ENCODE assay signal across 20 cellular contexts in the genomic region with DNA sequence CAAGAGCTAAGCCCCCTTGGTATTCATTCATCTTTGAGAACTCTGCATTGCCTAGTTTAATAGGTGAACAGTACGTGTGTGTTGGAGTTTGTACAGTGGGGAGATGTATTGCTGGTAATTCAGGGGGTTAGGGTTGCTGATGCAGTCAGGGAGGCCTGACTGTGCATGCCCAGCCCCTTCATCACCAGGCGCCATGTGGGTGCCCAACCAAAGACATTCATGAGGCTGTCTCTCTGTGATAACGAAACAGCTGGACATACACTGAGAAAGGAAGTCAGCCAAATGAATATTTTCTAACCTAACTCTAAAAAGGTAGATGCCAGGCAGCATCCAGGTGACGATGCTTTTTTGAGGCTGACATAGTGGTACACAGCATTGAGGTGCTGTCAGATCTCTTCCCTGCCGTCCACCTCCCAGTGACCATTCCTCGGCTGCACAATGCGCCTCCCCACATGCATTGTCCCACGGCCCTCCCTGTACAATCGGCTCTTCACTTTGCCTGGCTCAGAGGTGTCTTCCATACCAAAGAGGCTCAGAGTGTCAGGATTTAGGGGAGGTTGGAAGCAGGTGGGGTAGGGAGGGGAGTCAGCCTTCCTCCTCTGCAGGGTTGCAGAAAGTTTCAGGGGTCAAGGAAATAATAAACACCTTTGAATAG.
"Had no signal": no experiment of that assay in that cellular context is flagged by ENCODE, and none has a peak within 500 bp of the region (broad histone marks: within the 10 kb centered on the region; RNA-seq: fewer than 3 reads in every experiment).

No MANE protein-coding gene starts in this region.

- H3K27ac Mint-ChIP-seq: effector memory CD8-positive, alpha-beta T cell; memory B cell; natural killer cell treated with Interleukin-12 subunit alpha and Interleukin-12 subunit beta and Interleukin-15 and Interleukin-18, amount 100 ng/mL, for 72 hours; progenitor cell of endocrine pancreas had no signal

- H3K36me3 ChIP-seq: esophagus muscularis mucosa, gastrocnemius medialis, left lung, lower lobe of right lung, neutrophil, ovary, tibial artery, upper lobe of right lung had no signal

- H3K4me3 Mint-ChIP-seq: effector memory CD8-positive, alpha-beta T cell; memory B cell; natural killer cell treated with Interleukin-12 subunit alpha and Interleukin-12 subunit beta and Interleukin-15 and Interleukin-18, amount 100 ng/mL, for 72 hours had no signal

- H3K9me3 Mint-ChIP-seq: effector memory CD8-positive, alpha-beta T cell; memory B cell; natural killer cell treated with Interleukin-12 subunit alpha and Interleukin-12 subunit beta and Interleukin-15 and Interleukin-18, amount 100 ng/mL, for 72 hours had no signal

- H3K4me3 ChIP-seq: esophagus muscularis mucosa, gastrocnemius medialis, heart right ventricle, left lung, lower lobe of right lung, ovary, tibial artery, upper lobe of right lung had no signal

- DNase-seq: central memory CD4-positive, alpha-beta T cell; effector memory CD8-positive, alpha-beta T cell; gastrocnemius medialis; heart right ventricle; left lung; lower lobe of right lung; midbrain; ovary; right cardiac atrium; small intestine; stimulated activated CD4-positive, alpha-beta T cell treated with anti-CD3 and anti-CD28 coated beads, Interleukin-12 subunit alpha, Interleukin-12 subunit beta, amount 100 ng/mL, for 4 hours; stimulated activated naive CD8-positive, alpha-beta T cell treated with anti-CD3 and anti-CD28 coated beads, Interleukin-15, Interleukin-2, amounts not matched to agents 100 U/mL and 50 U/mL, for 24 hours; tibial artery; upper lobe of right lung had no signal

- ATAC-seq: effector memory CD8-positive, alpha-beta T cell; gastrocnemius medialis; heart right ventricle; left lung; natural killer cell treated with Interleukin-12 subunit alpha and Interleukin-12 subunit beta and Interleukin-15 and Interleukin-18, amount 100 ng/mL, for 72 hours; right cardiac atrium; stimulated activated naive CD8-positive, alpha-beta T cell treated with anti-CD3 and anti-CD28 coated beads, Interleukin-15, Interleukin-2, amounts not matched to agents 100 U/mL and 50 U/mL, for 24 hours; upper lobe of right lung had no signal

- H3K27me3 ChIP-seq: esophagus muscularis mucosa, gastrocnemius medialis, heart right ventricle, left lung, ovary, tibial artery, upper lobe of right lung had no signal

- H3K4me1 ChIP-seq: left lung had no signal

- H3K9me3 ChIP-seq: esophagus muscularis mucosa, gastrocnemius medialis, heart right ventricle, left lung, lower lobe of right lung, neutrophil, ovary, tibial artery, upper lobe of right lung had no signal

- H3K27ac ChIP-seq: epithelial cell of prostate, esophagus muscularis mucosa, gastrocnemius medialis, heart right ventricle, left lung, lower lobe of right lung, neutrophil, ovary, tibial artery, upper lobe of right lung had no signal

- H3K4me1 Mint-ChIP-seq: memory B cell had no signal

- H3K36me3 Mint-ChIP-seq: memory B cell; natural killer cell treated with Interleukin-12 subunit alpha and Interleukin-12 subunit beta and Interleukin-15 and Interleukin-18, amount 100 ng/mL, for 72 hours had no signal

- H3K27me3 Mint-ChIP-seq: progenitor cell of endocrine pancreas had no signal
